In the genomic region with DNA sequence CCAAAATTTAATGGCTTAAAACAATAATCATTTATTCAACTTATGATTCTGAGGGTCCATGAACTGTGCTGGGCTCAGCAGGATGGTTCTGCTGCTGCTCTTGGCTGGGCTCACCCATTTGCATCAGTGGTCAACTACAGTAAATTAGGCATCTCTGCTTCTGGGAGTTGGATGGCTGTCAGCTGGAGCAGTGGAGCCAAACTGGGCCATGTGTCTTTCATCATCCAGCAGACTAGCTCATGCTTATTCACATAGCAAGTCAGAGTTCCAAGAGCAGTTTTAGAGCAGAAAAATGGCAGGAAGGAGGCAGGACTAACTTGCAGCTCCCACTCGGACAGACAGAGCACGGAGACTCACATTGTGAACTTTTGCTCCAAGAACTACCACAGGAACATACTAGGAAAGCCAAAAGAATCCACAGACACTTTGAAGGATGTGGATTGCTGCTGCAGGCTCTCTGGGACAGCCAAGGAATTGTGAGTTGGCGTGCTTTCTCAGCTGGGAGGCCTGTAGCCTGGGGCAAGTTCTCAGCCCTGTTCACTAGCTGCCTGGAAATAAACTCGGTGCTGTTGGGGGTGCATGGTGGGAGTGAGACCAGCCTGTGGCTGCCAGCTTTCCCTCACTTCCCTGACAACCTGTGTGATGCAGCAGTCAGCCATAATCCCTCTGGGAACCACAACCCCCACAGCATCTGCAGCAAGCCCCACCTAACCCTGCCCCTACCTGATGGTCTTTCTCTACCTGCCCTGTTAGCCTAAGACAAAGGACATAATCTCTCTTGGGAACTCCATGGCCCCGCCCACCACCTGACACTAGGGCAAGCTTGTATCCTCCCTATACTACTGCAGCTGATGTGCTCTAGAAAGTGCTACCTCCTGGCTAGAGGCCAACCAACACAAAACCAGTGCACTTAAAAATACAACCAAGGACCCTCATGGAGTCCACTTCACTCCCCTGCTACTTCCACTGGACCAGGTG, we compare ENCODE assay signal across 16 cellular contexts.
A peak's percentile ranks its signal among the peaks of the same experiment; 100 is the strongest.
DNase-seq lines count a peak whose midpoint lies in the region; ATAC-seq and TF ChIP-seq lines count a peak whose summit lies in the region.
"Had no signal": no experiment of that assay in that cellular context is flagged by ENCODE, and none has a peak within 500 bp of the region (broad histone marks: within the 10 kb centered on the region; RNA-seq: fewer than 3 reads in every experiment).

No MANE protein-coding gene starts in this region.

- no peak overlapping the region for H3K4me2 ChIP-seq in IMR-90 (ENCODE audit: low read depth, low read length)

- H3K27ac ChIP-seq in IMR-90 (ENCODE audit: insufficient read depth, low read length) (no peak overlapping the region), stomach (no peak overlapping the region)
- H3K27ac ChIP-seq: adrenal gland, tibial artery had no signal

- no peak overlapping the region for H3K56ac ChIP-seq in IMR-90 (ENCODE audit: extremely low read depth, insufficient read depth, low read length)

- no peak overlapping the region for H3K4me3 Mint-ChIP-seq in naive thymus-derived CD8-positive, alpha-beta T cell
- H3K4me3 Mint-ChIP-seq: activated T-cell treated with anti-CD3 and anti-CD28 coated beads, Interleukin-2, amount 50 U/mL, for 24 hours had no signal

- no peak overlapping the region for H3K18ac ChIP-seq in IMR-90 (ENCODE audit: low read depth, low read length)

- peak overlapping the region in 6 of 10 donors; percentile 52 to 83 (median 74) for H3K27ac Mint-ChIP-seq in naive thymus-derived CD8-positive, alpha-beta T cell
- H3K27ac Mint-ChIP-seq: activated T-cell treated with anti-CD3 and anti-CD28 coated beads, Interleukin-2, amount 50 U/mL, for 24 hours had no signal

- peaks cover 0 to 14% of the 10 kb centered on the region in 2 experiments; a peak in 2 of 4 replicates for H3K79me1 ChIP-seq in IMR-90 (ENCODE audit: low read depth in 1 of 2, low read length in 2 of 2)

- TF ChIP-seq EP300 in stomach (IDR thresholded peaks at IDR 0.05), result no peak

- H2BK120ac ChIP-seq in IMR-90 (ENCODE audit: low read depth, low read length), result no peak overlapping the region

- peaks cover 20% of the 10 kb centered on the region for H3K36me3 ChIP-seq in IMR-90 (ENCODE audit: control insufficient read depth, insufficient read depth, low read length)
- peaks cover 0 to 26% (median 10%) of the 10 kb centered on the region in 4 donors for H3K36me3 ChIP-seq in stomach
- H3K36me3 ChIP-seq: adrenal gland, tibial artery had no signal

- H4K20me1 ChIP-seq in IMR-90 (ENCODE audit: insufficient read depth, low read length), result no peaks in the 10 kb centered on the region

- H3K36me3 Mint-ChIP-seq in naive thymus-derived CD8-positive, alpha-beta T cell, result peaks cover 0 to 1% (median 0%) of the 10 kb centered on the region in 3 donors

- H2AFZ ChIP-seq in IMR-90 (replicated peaks; ENCODE audit: low read length, poor library complexity), result no peak overlapping the region

- dilution Hi-C loops in IMR-90 (cut with HindIII; ENCODE audit: low sequenced_read_pairs, unreplicated experiment), result no loop called here

- intact Hi-C loops in IMR-90 (cut with micrococcal nuclease) (no loop called here), stomach (cut with DNase I; ENCODE audit: low total_unique reads) (no loop called here)

- TF ChIP-seq POLR2A in IMR-90 (IDR thresholded peaks at IDR 0.05; ENCODE audit: low read depth, low read length) (no peak), stomach (IDR thresholded peaks at IDR 0.05) (no peak)

- WGBS in IMR-90 (ENCODE audit: extremely low coverage in 2 of 2, insufficient read length in 1 of 2), 2 experiments, result no CpG with 5 or more reads among the region's 5 CpGs
- WGBS in stomach, 5 donors, result 78 to 90% (median 81%) methylated on average over 3 to 5 of the region's 5 CpGs

- POLR2A ChIA-PET in IMR-90 (lab: Charles Lee; ENCODE audit: unreplicated experiment), result no interaction called here
- POLR2A ChIA-PET in naive thymus-derived CD8-positive, alpha-beta T cell (lab: Charles Lee), result interaction anchor here (2.0 to 4.9 kb wide), 3 partner anchors 7 to 22 kb away, joined by 4 to 56 read pairs (median 42); no protein-coding TSS in a partner anchor

- H3K27me3 ChIP-seq in IMR-90 (ENCODE audit: control insufficient read depth, insufficient read depth, low read length) (no peaks in the 10 kb centered on the region), stomach (no peaks in the 10 kb centered on the region)
- H3K27me3 ChIP-seq: adrenal gland, tibial artery had no signal

- in situ Hi-C loops in IMR-90 (cut with MboI; ENCODE audit: low sequenced_read_pairs), result no loop called here

- ATAC-seq in IMR-90 (ENCODE audit: low read depth), result no peak
- no peak for ATAC-seq in naive thymus-derived CD8-positive, alpha-beta T cell
- ATAC-seq in HG02884 (IDR thresholded peaks at IDR 0.05; ENCODE audit: unreplicated experiment), result no peak
- ATAC-seq: K562 had no signal

- H2BK15ac ChIP-seq in IMR-90 (ENCODE audit: low read depth, low read length), result no peak overlapping the region

- peak; percentile 9 for DNase-seq in NCI-H748 (lab: John Stamatoyannopoulos, UW; ENCODE audit: unreplicated experiment)
- DNase-seq in NCI-H748 treated with DMSO at 0.1 percent for 48 hours (lab: John Stamatoyannopoulos, UW), result no peak
- DNase-seq in IMR-90, result peak; percentile 44
- DNase-seq in ecto neural progenitor cell (ENCODE audit: low spot score), result peak; percentile 41
- peak in 2 of 10 donors; percentile 7 to 58 for DNase-seq in naive thymus-derived CD8-positive, alpha-beta T cell
- no peak for DNase-seq in stimulated activated CD4-positive, alpha-beta T cell treated with anti-CD3 and anti-CD28 coated beads, Interleukin-2, amount 100 ng/mL, for 24 hours
- DNase-seq in stomach, result no peak
- DNase-seq: activated CD4-positive, alpha-beta T cell treated with anti-CD3 and anti-CD28 coated beads, Interleukin-2, amount 50 U/mL, for 48 hours; activated T-cell treated with anti-CD3 and anti-CD28 coated beads, Interleukin-2, amount 50 U/mL, for 24 hours; COR-L47; kidney glomerular epithelial cell; NCI-H1092 treated with DMSO at 0.1 percent for 48 hours; tibial artery had no signal

- no peak overlapping the region for H3K23ac ChIP-seq in IMR-90 (ENCODE audit: low read depth, low read length)

- no peak for TF ChIP-seq CTCF in IMR-90 (conservative IDR thresholded peaks at IDR 0.05; ENCODE audit: low read depth, low read length)
- no peak for TF ChIP-seq CTCF in stomach (IDR thresholded peaks at IDR 0.05)

- H2AK5ac ChIP-seq in IMR-90 (ENCODE audit: low read depth, low read length), result no peak overlapping the region

- H2AK9ac ChIP-seq in IMR-90 (replicated peaks; ENCODE audit: low read depth, low read length, poor library complexity), result peak overlapping the region; percentile 82

- H2BK5ac ChIP-seq in IMR-90 (ENCODE audit: low read depth, low read length, poor library complexity, severe bottlenecking), result no peak overlapping the region

- no peak overlapping the region for H4K8ac ChIP-seq in IMR-90 (ENCODE audit: low read depth in 2 of 2, low read length in 2 of 2)

- H3K27me3 Mint-ChIP-seq in naive thymus-derived CD8-positive, alpha-beta T cell, result peaks cover 0 to 1% (median 0%) of the 10 kb centered on the region in 5 donors
- H3K27me3 Mint-ChIP-seq: activated T-cell treated with anti-CD3 and anti-CD28 coated beads, Interleukin-2, amount 50 U/mL, for 24 hours had no signal

- no peaks in the 10 kb centered on the region for H3K9me3 Mint-ChIP-seq in naive thymus-derived CD8-positive, alpha-beta T cell
- H3K9me3 Mint-ChIP-seq: activated T-cell treated with anti-CD3 and anti-CD28 coated beads, Interleukin-2, amount 50 U/mL, for 24 hours had no signal

- no peak overlapping the region for H3K4ac ChIP-seq in IMR-90 (ENCODE audit: low read depth, low read length)

- H3K4me1 ChIP-seq in IMR-90 (ENCODE audit: control insufficient read depth, insufficient read depth, low read length) (no peaks in the 10 kb centered on the region), stomach (no peaks in the 10 kb centered on the region)
- H3K4me1 ChIP-seq: adrenal gland, tibial artery had no signal

- no TSS peak for BruUV-seq in IMR-90 (replicated peaks; lab: Mats Ljungman, UMichigan)

- H3K4me1 Mint-ChIP-seq in naive thymus-derived CD8-positive, alpha-beta T cell, result peaks cover 14 to 42% (median 22%) of the 10 kb centered on the region in 4 donors

- no peak overlapping the region for H2BK20ac ChIP-seq in IMR-90 (ENCODE audit: low read depth, low read length)

- H3K9ac ChIP-seq in IMR-90 (ENCODE audit: low read depth, low read length), result no peak overlapping the region

- no peak overlapping the region for H4K91ac ChIP-seq in IMR-90 (ENCODE audit: insufficient read depth, low read depth, low read length)

- 0 out of 2 replicates have a peak, but pooled peaks cover 2% of the 10 kb centered on the region for H3K9me1 ChIP-seq in IMR-90 (ENCODE audit: insufficient read depth, low read length)

- H3K4me3 ChIP-seq in IMR-90 (ENCODE audit: insufficient read depth, low read depth, low read length) (no peak overlapping the region), stomach (no peak overlapping the region)
- H3K4me3 ChIP-seq: adrenal gland, K562, tibial artery had no signal

- H3K9me3 ChIP-seq in IMR-90 (ENCODE audit: control insufficient read depth, insufficient read depth, low read length) (peaks cover 4% of the 10 kb centered on the region; the same call in 1 of the 2 replicates), stomach (peaks cover 0 to 13% (median 3%) of the 10 kb centered on the region in 4 donors)
- H3K9me3 ChIP-seq: adrenal gland had no signal

- no peak overlapping the region for H4K5ac ChIP-seq in IMR-90 (ENCODE audit: low read depth, low read length)

- H3K14ac ChIP-seq in IMR-90 (replicated peaks; ENCODE audit: low read depth, low read length), result no peak overlapping the region

- CTCF ChIA-PET in IMR-90 (lab: Yijun Ruan, JAX), result interaction anchor here (1.0 kb wide), 1 partner anchor 22 kb away, joined by 3 read pairs; no protein-coding TSS in a partner anchor

- TF ChIP-seq RAD21 in IMR-90 (IDR thresholded peaks at IDR 0.05; ENCODE audit: low read length), result no peak

TF ChIP-seq in IMR-90, 13 proteins besides CTCF, POLR2A, EP300 and RAD21:
- TF ChIP-seq RFX5 (IDR thresholded peaks at IDR 0.05; ENCODE audit: low read depth, low read length) (no peak), MAFK (IDR thresholded peaks at IDR 0.05; ENCODE audit: low read depth, low read length) (no peak), CEBPB (IDR thresholded peaks at IDR 0.05; ENCODE audit: low read depth, low read length) (no peak), MXI1 (IDR thresholded peaks at IDR 0.05; ENCODE audit: borderline replicate concordance, low read depth, low read length) (no peak), RCOR1 (IDR thresholded peaks at IDR 0.05; ENCODE audit: insufficient replicate concordance, low read length) (no peak), MAZ (IDR thresholded peaks at IDR 0.05; ENCODE audit: borderline replicate concordance, low read depth, low read length) (no peak)
- TF ChIP-seq, protein P1, sequence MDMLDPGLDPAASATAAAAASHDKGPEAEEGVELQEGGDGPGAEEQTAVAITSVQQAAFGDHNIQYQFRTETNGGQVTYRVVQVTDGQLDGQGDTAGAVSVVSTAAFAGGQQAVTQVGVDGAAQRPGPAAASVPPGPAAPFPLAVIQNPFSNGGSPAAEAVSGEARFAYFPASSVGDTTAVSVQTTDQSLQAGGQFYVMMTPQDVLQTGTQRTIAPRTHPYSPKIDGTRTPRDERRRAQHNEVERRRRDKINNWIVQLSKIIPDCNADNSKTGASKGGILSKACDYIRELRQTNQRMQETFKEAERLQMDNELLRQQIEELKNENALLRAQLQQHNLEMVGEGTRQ (IDR thresholded peaks at IDR 0.05; ENCODE audit: low read depth, low read length), result no peak

Comparison
In these comparisons a context has a peak if more than half of its experiments do, and no peak if none do; other contexts are left out.
1. DNase-seq: peak in NCI-H748 (single experiment), IMR-90 (single experiment) and ecto neural progenitor cell (single experiment); none in NCI-H748 treated with DMSO at 0.1 percent for 48 hours (single experiment), stimulated activated CD4-positive, alpha-beta T cell treated with anti-CD3 and anti-CD28 coated beads, Interleukin-2, amount 100 ng/mL, for 24 hours (0 of 2) and stomach (single experiment).